Comparison of ENCODE assay signal across 17 cellular contexts in genomic region chr18:66280470-66280869, GRCh38.
DNase-seq lines count a peak whose midpoint lies in the region; ATAC-seq, FAIRE-seq and TF ChIP-seq lines count a peak whose summit lies in the region.
"Had no signal": no experiment of that assay in that cellular context is flagged by ENCODE, and none has a peak within 500 bp of the region (broad histone marks: within the 10 kb centered on the region; RNA-seq: fewer than 3 reads in every experiment).

No MANE protein-coding gene starts in this region.

- no peaks in the 10 kb centered on the region for H3K4me1 Mint-ChIP-seq in WTC11
- H3K4me1 Mint-ChIP-seq: GM23338 had no signal

- FAIRE-seq in bronchial epithelial cell (lab: Jason Lieb, UNC) = peak; percentile 18
- FAIRE-seq: A204.1 had no signal

- peak; percentile 3 for DNase-seq in NCI-H2227 (lab: John Stamatoyannopoulos, UW; ENCODE audit: unreplicated experiment)
- no peak for DNase-seq in NCI-H2227 treated with DMSO at 0.1 percent for 48 hours (lab: John Stamatoyannopoulos, UW)
- peak; percentile 4 for DNase-seq in G401 (ENCODE audit: low spot score)
- DNase-seq in bronchial epithelial cell (ENCODE audit: low read depth) = no peak
- peak; percentile 30 for DNase-seq in myocyte (ENCODE audit: low read depth)
- DNase-seq in foreskin melanocyte = no peak
- no peak for DNase-seq in WTC11 (ENCODE audit: low spot score)
- no peak for DNase-seq in activated CD4-positive, alpha-beta T cell treated with anti-CD3 and anti-CD28 coated beads for 48 hours
- DNase-seq: C1 segment of cervical spinal cord, MV-4-11, NCI-H1417 treated with DMSO at 0.1 percent for 48 hours, NCI-H2029 treated with DMSO at 0.1 percent for 48 hours, Peyer's patch, SHP77, SK-N-SH had no signal

- H3K27me3 ChIP-seq in bronchial epithelial cell (ENCODE audit: control insufficient read depth, insufficient read depth, low read length) = no peaks in the 10 kb centered on the region
- H3K27me3 ChIP-seq: Peyer's patch had no signal

- CTCF ChIA-PET in WTC11 (lab: Charles Lee) = no interaction called here

- no peak overlapping the region for H3K27ac Mint-ChIP-seq in WTC11
- H3K27ac Mint-ChIP-seq: GM23338 had no signal

- TF ChIP-seq CTCF in bronchial epithelial cell (IDR thresholded peaks at IDR 0.05; ENCODE audit: insufficient read depth, low read length, severe bottlenecking) (no peak), WTC11 (IDR thresholded peaks at IDR 0.05) (no peak)

- POLR2A ChIA-PET in WTC11 (lab: Charles Lee) = interaction anchor here (0.7 kb wide), 1 partner anchor 188 kb away, joined by 4 read pairs; no protein-coding TSS in a partner anchor

- H3K36me3 ChIP-seq in bronchial epithelial cell (ENCODE audit: control insufficient read depth, insufficient read depth, low read length) = no peaks in the 10 kb centered on the region
- H3K36me3 ChIP-seq: Peyer's patch had no signal

- peaks cover 12% of the 10 kb centered on the region for H3K36me3 Mint-ChIP-seq in WTC11

- in situ Hi-C loops in G401 (cut with HindIII; ENCODE audit: low sequenced_read_pairs) = no loop called here

- no peak for ATAC-seq in WTC11
- ATAC-seq: GM23338 had no signal

- no peak overlapping the region for H3K4me3 ChIP-seq in bronchial epithelial cell (ENCODE audit: low read depth, low read length)
- H3K4me3 ChIP-seq: GM23338, Peyer's patch had no signal

- peaks cover 16% of the 10 kb centered on the region for H3K9me3 Mint-ChIP-seq in WTC11

- H3K4me3 Mint-ChIP-seq in WTC11 = no peak overlapping the region
- H3K4me3 Mint-ChIP-seq: GM23338 had no signal

- H3K27me3 Mint-ChIP-seq in WTC11 (ENCODE audit: low read depth) = no peaks in the 10 kb centered on the region

TF ChIP-seq in WTC11, 78 proteins besides CTCF, POLR2A, EP300 and RAD21:
- TF ChIP-seq JUN (CRISPR knock-in tag; IDR thresholded peaks at IDR 0.05) = no peak
- no peak for TF ChIP-seq ETV6 (CRISPR knock-in tag; IDR thresholded peaks at IDR 0.05)
- TF ChIP-seq E2F1 (CRISPR knock-in tag; IDR thresholded peaks at IDR 0.05) = no peak
- no peak for TF ChIP-seq E2F5 (CRISPR knock-in tag; IDR thresholded peaks at IDR 0.05)
- TF ChIP-seq ZNF671 (CRISPR knock-in tag; IDR thresholded peaks at IDR 0.05) = no peak
- TF ChIP-seq NFE2L1 (CRISPR knock-in tag; IDR thresholded peaks at IDR 0.05) = no peak
- no peak for TF ChIP-seq ATF6 (CRISPR knock-in tag; IDR thresholded peaks at IDR 0.05)

Comparison
In these comparisons a context has a peak if more than half of its experiments do, and no peak if none do; other contexts are left out.
1. DNase-seq: peak in NCI-H2227 (single experiment), G401 (single experiment) and myocyte (single experiment); none in NCI-H2227 treated with DMSO at 0.1 percent for 48 hours (single experiment), bronchial epithelial cell (single experiment), foreskin melanocyte (single experiment), WTC11 (single experiment) and activated CD4-positive, alpha-beta T cell treated with anti-CD3 and anti-CD28 coated beads for 48 hours (single experiment).